ENCODE assay signal across 25 cellular contexts in genomic region chr10:106608101-106608500, GRCh38.
"Had no signal": no experiment of that assay in that cellular context is flagged by ENCODE, and none has a peak within 500 bp of the region (broad histone marks: within the 10 kb centered on the region; RNA-seq: fewer than 3 reads in every experiment).

No MANE protein-coding gene starts in this region.

- H3K9me3 Mint-ChIP-seq: activated naive CD8-positive, alpha-beta T cell treated with anti-CD3 and anti-CD28 coated beads, Interleukin-2, amount 10 ng/mL, durations not matched to agents 7 days and 5 days had no signal

- H3K4me1 Mint-ChIP-seq: activated naive CD8-positive, alpha-beta T cell treated with anti-CD3 and anti-CD28 coated beads, Interleukin-2, amount 10 ng/mL, durations not matched to agents 7 days and 5 days; T-helper 17 cell; WTC11 had no signal

- H3K27ac Mint-ChIP-seq: activated CD8-positive, alpha-beta T cell treated with anti-CD3 and anti-CD28 coated beads, Interleukin-2, amount 10 ng/mL, durations not matched to agents 7 days and 5 days; activated naive CD8-positive, alpha-beta T cell treated with anti-CD3 and anti-CD28 coated beads, Interleukin-2, amount 10 ng/mL, durations not matched to agents 7 days and 5 days; T-helper 17 cell; WTC11 had no signal

- H3K4me3 Mint-ChIP-seq: activated CD8-positive, alpha-beta T cell treated with anti-CD3 and anti-CD28 coated beads, Interleukin-2, amount 10 ng/mL, durations not matched to agents 7 days and 5 days; activated naive CD8-positive, alpha-beta T cell treated with anti-CD3 and anti-CD28 coated beads, Interleukin-2, amount 10 ng/mL, durations not matched to agents 7 days and 5 days; T-helper 17 cell; WTC11 had no signal

- ATAC-seq: activated CD8-positive, alpha-beta T cell treated with anti-CD3 and anti-CD28 coated beads, Interleukin-2, amount 10 ng/mL, durations not matched to agents 7 days and 5 days; body of pancreas; T-helper 17 cell; WTC11 had no signal

- H3K36me3 Mint-ChIP-seq: activated naive CD8-positive, alpha-beta T cell treated with anti-CD3 and anti-CD28 coated beads, Interleukin-2, amount 10 ng/mL, durations not matched to agents 7 days and 5 days; WTC11 had no signal

- DNase-seq: activated CD4-positive, alpha-beta T cell treated with anti-CD3 and anti-CD28 coated beads for 48 hours; activated CD4-positive, alpha-beta T cell treated with anti-CD3 and anti-CD28 coated beads, Interleukin-2, amount 50 U/mL, for 4 hours; activated CD4-positive, CD25-positive, alpha-beta regulatory T cell treated with anti-CD3 and anti-CD28 coated beads, Interleukin-2, amount 50 U/mL, for 72 hours; activated CD8-positive, alpha-beta memory T cell treated with anti-CD3 and anti-CD28 coated beads, Interleukin-2, amount 50 U/mL, for 48 hours; activated CD8-positive, alpha-beta T cell treated with anti-CD3 and anti-CD28 coated beads, Interleukin-2, amount 10 ng/mL, durations not matched to agents 7 days and 5 days; activated naive CD4-positive, alpha-beta T cell treated with anti-CD3 and anti-CD28 coated beads, Interleukin-2, amount 50 U/mL, for 16 hours; activated naive CD8-positive, alpha-beta T cell treated with anti-CD3 and anti-CD28 coated beads, Interleukin-2, amount 10 ng/mL, durations not matched to agents 7 days and 5 days; activated T-cell treated with anti-CD3 and anti-CD28 coated beads, Interleukin-2, amount 50 U/mL, for 1 hour; adrenal gland; aorta; body of pancreas; Karpas-422; NCI-H1105 treated with DMSO at 0.1 percent for 48 hours; NCI-H1436 treated with DMSO at 0.1 percent for 48 hours; NCI-H187; NCI-H2081; NCI-H510A treated with DMSO at 0.1 percent for 48 hours; NCI-H69; NK-92 treated with Interleukin-12 subunit alpha and Interleukin-12 subunit beta, amount 100 ng/mL, for 24 hours; PC-9; SHP77 treated with DMSO at 0.1 percent for 48 hours; T-helper 17 cell; T-helper 9 cell had no signal

- H3K4me3 ChIP-seq: adrenal gland, body of pancreas, cardiac muscle cell, PC-9 had no signal

- H3K27me3 Mint-ChIP-seq: activated naive CD8-positive, alpha-beta T cell treated with anti-CD3 and anti-CD28 coated beads, Interleukin-2, amount 10 ng/mL, durations not matched to agents 7 days and 5 days; T-helper 17 cell had no signal
